Comparison of ENCODE assay signal across 8 cellular contexts in genomic region chr1:27360159-27361043, GRCh38. TPM values are rescaled to one million over a fixed set of nuclear protein-coding genes. Genes with fewer than 3 reads are reported as not detected.
DNase-seq lines count a peak whose midpoint lies in the region; ATAC-seq and TF ChIP-seq lines count a peak whose summit lies in the region.
"Had no signal": no experiment of that assay in that cellular context is flagged by ENCODE, and none has a peak within 500 bp of the region (broad histone marks: within the 10 kb centered on the region; RNA-seq: fewer than 3 reads in every experiment).

No MANE protein-coding gene starts in this region.

- H3K4me1 ChIP-seq in rectal smooth muscle tissue (ENCODE audit: control insufficient read depth, insufficient read depth, low read length): peaks cover 7% of the 10 kb centered on the region

- H3K27me3 ChIP-seq in brain microvascular endothelial cell (replicated peaks): no peaks in the 10 kb centered on the region
- no peaks in the 10 kb centered on the region for H3K27me3 ChIP-seq in rectal smooth muscle tissue (ENCODE audit: control insufficient read depth, insufficient read depth, low read length)

- H3K4me3 Mint-ChIP-seq in IgD-negative memory B cell: peak overlapping the region; percentile 12 to 86 (median 75)

- no peak overlapping the region for H3K9ac ChIP-seq in rectal smooth muscle tissue (ENCODE audit: low read length)

- H3K4me3 ChIP-seq in brain microvascular endothelial cell (ENCODE audit: low read depth, low read length) (peak overlapping the region; percentile 15), rectal smooth muscle tissue (ENCODE audit: low read length) (peak overlapping the region; percentile 45)

- no peak overlapping the region for H3K27ac Mint-ChIP-seq in IgD-negative memory B cell

- H3K27me3 Mint-ChIP-seq in IgD-negative memory B cell: peaks cover 2% of the 10 kb centered on the region

- no peak for ATAC-seq in esophagus mucosa
- ATAC-seq in HG03095 (IDR thresholded peaks at IDR 0.05; ENCODE audit: unreplicated experiment): no peak

- H3K36me3 Mint-ChIP-seq in IgD-negative memory B cell: no peaks in the 10 kb centered on the region

- DNase-seq in brain microvascular endothelial cell (no peak), AG20443 (ENCODE audit: low spot score) (no peak)
- DNase-seq: NCI-H2081 had no signal

- peaks cover 25 to 39% (median 32%) of the 10 kb centered on the region in 3 donors for H3K4me1 Mint-ChIP-seq in IgD-negative memory B cell

- peaks cover 23% of the 10 kb centered on the region for H3K36me3 ChIP-seq in brain microvascular endothelial cell (replicated peaks)
- peaks cover 9% of the 10 kb centered on the region for H3K36me3 ChIP-seq in rectal smooth muscle tissue (ENCODE audit: control insufficient read depth, insufficient read depth, low read length)

- TF ChIP-seq CTCF in brain microvascular endothelial cell (IDR thresholded peaks at IDR 0.05; ENCODE audit: low read depth, low read length, missing control alignments): no peak

- H3K9me3 Mint-ChIP-seq in IgD-negative memory B cell: no peaks in the 10 kb centered on the region

- H3K27ac ChIP-seq in brain microvascular endothelial cell (no peak overlapping the region), rectal smooth muscle tissue (ENCODE audit: low read depth, low read length) (no peak overlapping the region)

- in situ Hi-C loops in brain microvascular endothelial cell (cut with HindIII; ENCODE audit: low pct_ligation_motif_present, low sequenced_read_pairs): no loop called here

RNA-seq across cellular contexts. Expression of gene MAP3K6, which starts 6.4 kb away (rescaled TPM):
- polyA plus RNA-seq in IgD-negative memory B cell: 3.9 TPM
- total RNA-seq in esophagus mucosa: 76.3 TPM

RNA-seq across cellular contexts. Expression of gene FCN3, which starts 14.2 kb away (rescaled TPM):
- not detected for polyA plus RNA-seq in IgD-negative memory B cell
- total RNA-seq in esophagus mucosa: 2.4 TPM

RNA-seq across cellular contexts. Expression of gene SYTL1, which starts 18.6 kb away (rescaled TPM):
- polyA plus RNA-seq in IgD-negative memory B cell: 130 TPM
- 113 TPM for total RNA-seq in esophagus mucosa

RNA-seq across cellular contexts. Expression of gene CD164L2, which starts 22.7 kb away (rescaled TPM):
- polyA plus RNA-seq in IgD-negative memory B cell: not detected
- 12.2 TPM for total RNA-seq in esophagus mucosa

RNA-seq across cellular contexts. Expression of gene GPR3, which starts 32.0 kb away (rescaled TPM):
- polyA plus RNA-seq in IgD-negative memory B cell: 0.16 TPM
- 0.52 TPM for total RNA-seq in esophagus mucosa
- total RNA-seq: bronchial epithelial cell had no signal
